Comparison of ENCODE assay signal across 2 cellular contexts in genomic region chr19:10881403-10882107, GRCh38.
TF ChIP-seq lines count a peak whose summit lies in the region.

No MANE protein-coding gene starts in this region.

TF ChIP-seq in IMR-90, 13 proteins besides CTCF, POLR2A, EP300 and RAD21:
- TF ChIP-seq USF2 (IDR thresholded peaks at IDR 0.05; ENCODE audit: low read depth, low read length): no peak
- TF ChIP-seq FOS (IDR thresholded peaks at IDR 0.05; ENCODE audit: low read depth, low read length): no peak
- TF ChIP-seq SMC3 (IDR thresholded peaks at IDR 0.05; ENCODE audit: low read depth, low read length): no peak
- TF ChIP-seq MAZ (IDR thresholded peaks at IDR 0.05; ENCODE audit: borderline replicate concordance, low read depth, low read length): no peak
- no peak for TF ChIP-seq MXI1 (IDR thresholded peaks at IDR 0.05; ENCODE audit: borderline replicate concordance, low read depth, low read length)
- TF ChIP-seq RFX5 (IDR thresholded peaks at IDR 0.05; ENCODE audit: low read depth, low read length): no peak
- no peak for TF ChIP-seq NFE2L2 (IDR thresholded peaks at IDR 0.05; ENCODE audit: low read depth, low read length)
- no peak for TF ChIP-seq CEBPB (IDR thresholded peaks at IDR 0.05; ENCODE audit: low read depth, low read length)
- TF ChIP-seq ELK1 (IDR thresholded peaks at IDR 0.05; ENCODE audit: borderline replicate concordance, low read depth, low read length): no peak
- TF ChIP-seq RCOR1 (IDR thresholded peaks at IDR 0.05; ENCODE audit: insufficient replicate concordance, low read length): no peak
- TF ChIP-seq CHD1 (IDR thresholded peaks at IDR 0.05; ENCODE audit: low read depth, low read length): no peak
- TF ChIP-seq BHLHE40 (IDR thresholded peaks at IDR 0.05; ENCODE audit: low read depth, low read length): no peak
- no peak for TF ChIP-seq MAFK (IDR thresholded peaks at IDR 0.05; ENCODE audit: low read depth, low read length)
TF ChIP-seq in IMR-90: peak in this region for 0.

TF ChIP-seq in neural cell, 6 proteins besides CTCF, POLR2A, EP300 and RAD21:
- TF ChIP-seq TAF1 (IDR thresholded peaks at IDR 0.05; ENCODE audit: low read depth) (no peak), EZH2 (IDR thresholded peaks at IDR 0.05; ENCODE audit: borderline replicate concordance, insufficient read depth, low read length, poor library complexity, severe bottlenecking) (no peak), REST (IDR thresholded peaks at IDR 0.05; ENCODE audit: borderline replicate concordance) (no peak), MXI1 (conservative IDR thresholded peaks at IDR 0.05; ENCODE audit: poor library complexity, severe bottlenecking) (no peak), POLR2AphosphoS5 (IDR thresholded peaks at IDR 0.05) (no peak), SMC3 (conservative IDR thresholded peaks at IDR 0.05; ENCODE audit: poor library complexity) (no peak)
